In genomic region chr11:128628686-128629085, GRCh38 we compare ENCODE assay signal across 10 cellular contexts. TPM values are rescaled to one million over a fixed set of nuclear protein-coding genes. Genes with fewer than 3 reads are reported as not detected.
DNase-seq lines count a peak whose midpoint lies in the region; ATAC-seq and TF ChIP-seq lines count a peak whose summit lies in the region.
"Had no signal": no experiment of that assay in that cellular context is flagged by ENCODE, and none has a peak within 500 bp of the region (broad histone marks: within the 10 kb centered on the region; RNA-seq: fewer than 3 reads in every experiment).

No MANE protein-coding gene starts in this region.

- DNase-seq in activated gamma-delta T cell treated with Interleukin-2 at 50 U/mL for 16 hours (peak; percentile 27), activated gamma-delta T cell (lab: John Stamatoyannopoulos, UW) (no peak), transverse colon (no peak), NCI-H2081 treated with DMSO at 0.1 percent for 48 hours (lab: John Stamatoyannopoulos, UW) (no peak), NOMO-1 treated with DMSO at 0.1 percent for 48 hours (lab: John Stamatoyannopoulos, UW; ENCODE audit: unreplicated experiment) (no peak), NCI-H446 (lab: John Stamatoyannopoulos, UW) (no peak)
- DNase-seq in activated naive CD4-positive, alpha-beta T cell treated with anti-CD3 and anti-CD28 coated beads, Interleukin-2, amount 50 U/mL, for 72 hours (ENCODE audit: low spot score in 2 of 2): no peak
- DNase-seq: NCI-H1694 had no signal

- H3K36me3 Mint-ChIP-seq in activated naive CD4-positive, alpha-beta T cell treated with anti-CD3 and anti-CD28 coated beads, Interleukin-2, amount 50 U/mL, for 72 hours: peaks cover 0 to 4% of the 10 kb centered on the region in 2 donors

- in situ Hi-C loops in transverse colon (cut with MboI; ENCODE audit: low pct_ligation_motif_present in 1 of 4, low pct_unique_long_range_greater_than_20kb in 1 of 4, low sequenced_read_pairs in 3 of 4): loop anchor here in 3 of 4 donors (5.0 to 25.0 kb wide), 4 partner anchors 209 to 591 kb away; no protein-coding TSS in a partner anchor

- H3K36me3 ChIP-seq in transverse colon: no peaks in the 10 kb centered on the region

- H3K9me3 Mint-ChIP-seq in activated naive CD4-positive, alpha-beta T cell treated with anti-CD3 and anti-CD28 coated beads, Interleukin-2, amount 50 U/mL, for 72 hours: peaks cover 0 to 3% of the 10 kb centered on the region in 2 donors
- H3K9me3 Mint-ChIP-seq: dendritic cell treated with granulocyte-macrophage colony-stimulating factor and Interleukin-4, amounts not matched to agents 40 ng/mL and 50 ng/mL, for 4 days had no signal

- H3K27ac Mint-ChIP-seq in activated naive CD4-positive, alpha-beta T cell treated with anti-CD3 and anti-CD28 coated beads, Interleukin-2, amount 50 U/mL, for 72 hours: peak overlapping the region; percentile 84 to 94
- H3K27ac Mint-ChIP-seq: dendritic cell treated with granulocyte-macrophage colony-stimulating factor and Interleukin-4, amounts not matched to agents 40 ng/mL and 50 ng/mL, for 4 days had no signal

- peak; percentile 38 for ATAC-seq in HG02943 (IDR thresholded peaks at IDR 0.05; ENCODE audit: low read depth, unreplicated experiment)
- ATAC-seq in activated naive CD4-positive, alpha-beta T cell treated with anti-CD3 and anti-CD28 coated beads, Interleukin-2, amount 50 U/mL, for 72 hours: peak; percentile 43 to 45

- peak overlapping the region in 2 of 4 donors; percentile 4 to 14 for H3K27ac ChIP-seq in transverse colon

- WGBS in transverse colon (ENCODE audit: low coverage in 1 of 2), 2 donors: 67 to 87% methylated on average over 7 of the region's 7 CpGs

- no peak for TF ChIP-seq POLR2A in transverse colon (IDR thresholded peaks at IDR 0.05)

- intact Hi-C loops in transverse colon (cut with DNase I; ENCODE audit: low total_unique reads): no loop called here

- no peak overlapping the region for H3K4me3 ChIP-seq in transverse colon

- TF ChIP-seq CTCF in transverse colon (IDR thresholded peaks at IDR 0.05): no peak

- no peaks in the 10 kb centered on the region for H3K9me3 ChIP-seq in transverse colon

- TF ChIP-seq EP300 in transverse colon (IDR thresholded peaks at IDR 0.05; ENCODE audit: low read depth): peak; percentile 84

- H3K27me3 ChIP-seq in transverse colon: no peaks in the 10 kb centered on the region

- peaks cover 0 to 38% (median 10%) of the 10 kb centered on the region in 4 donors for H3K4me1 ChIP-seq in transverse colon

RNA-seq across cellular contexts. Expression of gene ETS1, which starts 41.3 kb away (rescaled TPM):
- 100 to 1,000 TPM; 176 to 461 TPM for total RNA-seq in activated naive CD4-positive, alpha-beta T cell treated with anti-CD3 and anti-CD28 coated beads, Interleukin-2, amount 50 U/mL, for 72 hours
- 10 to 100 TPM; 23.6 to 56.7 (median 29.2) TPM for total RNA-seq in transverse colon
